In the genomic region with DNA sequence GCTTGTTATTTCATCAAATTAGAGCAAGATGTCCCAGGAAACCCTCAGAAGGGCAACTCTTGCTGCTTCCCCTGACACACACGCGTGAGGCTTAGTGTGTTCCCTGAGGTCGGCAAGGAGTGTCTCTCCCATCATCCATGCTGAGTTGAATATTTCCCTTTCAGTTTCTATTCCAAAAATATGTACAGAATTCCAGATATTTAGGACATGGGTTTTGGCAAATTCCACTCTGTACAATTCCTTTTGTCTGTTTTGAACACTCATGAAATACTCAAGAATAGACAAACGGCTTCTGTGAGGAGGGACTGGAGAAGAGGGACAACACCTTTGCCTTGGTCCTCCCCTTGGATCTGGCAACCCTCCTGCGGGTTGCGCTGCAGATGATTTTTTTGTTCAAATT, we compare ENCODE assay signal across 18 cellular contexts.
"Had no signal": no experiment of that assay in that cellular context is flagged by ENCODE, and none has a peak within 500 bp of the region (broad histone marks: within the 10 kb centered on the region; RNA-seq: fewer than 3 reads in every experiment).

No MANE protein-coding gene starts in this region.

- H3K4me1 ChIP-seq: suprapubic skin had no signal

- DNase-seq: activated CD4-positive, alpha-beta memory T cell treated with anti-CD3 and anti-CD28 coated beads, Interleukin-2, amount 10 ng/mL, durations not matched to agents 7 days and 5 days; activated gamma-delta T cell; activated naive CD8-positive, alpha-beta T cell treated with anti-CD3 and anti-CD28 coated beads for 36 hours; activated T-cell treated with anti-CD3 and anti-CD28 coated beads, Interleukin-2, amount 50 U/mL, for 48 hours; central memory CD4-positive, alpha-beta T cell; effector memory CD8-positive, alpha-beta T cell; foreskin keratinocyte; heart right ventricle; kidney glomerular epithelial cell; right cardiac atrium; spleen; stimulated activated CD4-positive, alpha-beta T cell treated with anti-CD3 and anti-CD28 coated beads, Interleukin-1b, Interleukin-23, amount 100 ng/mL, for 48 hours; stimulated activated naive B cell treated with anti-CD40 and anti-IgM and Interleukin-4, amounts not matched to agents 10 μg/mL and 1 μg/mL and 100 μg/mL, for 72 hours; T-cell; T1000 had no signal

- ATAC-seq: effector memory CD8-positive, alpha-beta T cell; foreskin keratinocyte; heart right ventricle; right cardiac atrium; stimulated activated naive B cell treated with anti-CD40 and anti-IgM and Interleukin-4, amounts not matched to agents 10 μg/mL and 1 μg/mL and 100 μg/mL, for 72 hours; T-cell had no signal

- H3K27me3 Mint-ChIP-seq: activated CD4-positive, alpha-beta memory T cell treated with anti-CD3 and anti-CD28 coated beads, Interleukin-2, amount 10 ng/mL, durations not matched to agents 7 days and 5 days; activated naive CD8-positive, alpha-beta T cell treated with anti-CD3 and anti-CD28 coated beads for 36 hours; dendritic cell treated with granulocyte-macrophage colony-stimulating factor and Interleukin-4, amounts not matched to agents 40 ng/mL and 50 ng/mL, for 4 days; effector memory CD8-positive, alpha-beta T cell; stimulated activated naive B cell treated with anti-CD40 and anti-IgM and Interleukin-4, amounts not matched to agents 10 μg/mL and 1 μg/mL and 100 μg/mL, for 72 hours; T-cell had no signal

- H3K9me3 Mint-ChIP-seq: activated CD4-positive, alpha-beta memory T cell treated with anti-CD3 and anti-CD28 coated beads, Interleukin-2, amount 10 ng/mL, durations not matched to agents 7 days and 5 days; activated naive CD8-positive, alpha-beta T cell treated with anti-CD3 and anti-CD28 coated beads for 36 hours; dendritic cell treated with granulocyte-macrophage colony-stimulating factor and Interleukin-4, amounts not matched to agents 40 ng/mL and 50 ng/mL, for 4 days; effector memory CD8-positive, alpha-beta T cell; stimulated activated naive B cell treated with anti-CD40 and anti-IgM and Interleukin-4, amounts not matched to agents 10 μg/mL and 1 μg/mL and 100 μg/mL, for 72 hours; T-cell had no signal

- H3K9me3 ChIP-seq: heart right ventricle, spleen, suprapubic skin had no signal

- H3K27ac ChIP-seq: foreskin keratinocyte, heart right ventricle, SK-N-MC, suprapubic skin had no signal

- H3K4me3 ChIP-seq: heart right ventricle, SK-N-MC, spleen, suprapubic skin had no signal

- H3K36me3 Mint-ChIP-seq: activated naive CD8-positive, alpha-beta T cell treated with anti-CD3 and anti-CD28 coated beads for 36 hours; stimulated activated naive B cell treated with anti-CD40 and anti-IgM and Interleukin-4, amounts not matched to agents 10 μg/mL and 1 μg/mL and 100 μg/mL, for 72 hours; T-cell had no signal

- H3K27me3 ChIP-seq: foreskin keratinocyte, heart right ventricle, spleen, suprapubic skin had no signal

- H3K4me1 Mint-ChIP-seq: activated naive CD8-positive, alpha-beta T cell treated with anti-CD3 and anti-CD28 coated beads for 36 hours; stimulated activated naive B cell treated with anti-CD40 and anti-IgM and Interleukin-4, amounts not matched to agents 10 μg/mL and 1 μg/mL and 100 μg/mL, for 72 hours; T-cell had no signal

- H3K4me3 Mint-ChIP-seq: activated CD4-positive, alpha-beta memory T cell treated with anti-CD3 and anti-CD28 coated beads, Interleukin-2, amount 10 ng/mL, durations not matched to agents 7 days and 5 days; activated naive CD8-positive, alpha-beta T cell treated with anti-CD3 and anti-CD28 coated beads for 36 hours; dendritic cell treated with granulocyte-macrophage colony-stimulating factor and Interleukin-4, amounts not matched to agents 40 ng/mL and 50 ng/mL, for 4 days; effector memory CD8-positive, alpha-beta T cell; stimulated activated naive B cell treated with anti-CD40 and anti-IgM and Interleukin-4, amounts not matched to agents 10 μg/mL and 1 μg/mL and 100 μg/mL, for 72 hours; T-cell had no signal

- H3K27ac Mint-ChIP-seq: activated CD4-positive, alpha-beta memory T cell treated with anti-CD3 and anti-CD28 coated beads, Interleukin-2, amount 10 ng/mL, durations not matched to agents 7 days and 5 days; activated naive CD8-positive, alpha-beta T cell treated with anti-CD3 and anti-CD28 coated beads for 36 hours; dendritic cell treated with granulocyte-macrophage colony-stimulating factor and Interleukin-4, amounts not matched to agents 40 ng/mL and 50 ng/mL, for 4 days; effector memory CD8-positive, alpha-beta T cell; stimulated activated naive B cell treated with anti-CD40 and anti-IgM and Interleukin-4, amounts not matched to agents 10 μg/mL and 1 μg/mL and 100 μg/mL, for 72 hours; T-cell had no signal
